In the genomic region with DNA sequence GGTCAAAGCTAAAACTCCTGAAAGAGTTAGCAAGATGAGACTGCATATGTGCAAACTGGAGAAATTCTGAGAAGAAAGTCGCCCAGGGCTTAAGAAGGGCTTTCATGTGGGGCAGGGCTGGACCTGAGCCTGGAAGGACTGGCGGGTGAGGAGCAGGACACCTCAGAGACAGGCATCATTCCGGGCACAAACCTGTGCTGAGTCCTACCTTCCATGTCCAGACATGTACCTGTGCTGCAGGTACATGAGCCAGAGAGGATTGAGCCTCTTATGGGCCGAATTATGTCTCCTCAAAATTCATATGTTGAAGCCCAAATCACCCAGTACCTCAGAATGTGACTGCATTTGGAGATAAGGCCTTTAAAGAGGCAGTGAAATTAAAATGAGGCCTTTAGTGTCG, we compare ENCODE assay signal across 16 cellular contexts.
"Had no signal": no experiment of that assay in that cellular context is flagged by ENCODE, and none has a peak within 500 bp of the region (broad histone marks: within the 10 kb centered on the region; RNA-seq: fewer than 3 reads in every experiment).

No MANE protein-coding gene starts in this region.

- H3K36me3 ChIP-seq: sigmoid colon, spleen, stomach had no signal

- H3K9me3 ChIP-seq: sigmoid colon, spleen, stomach, testis had no signal

- H3K27ac Mint-ChIP-seq: activated naive CD8-positive, alpha-beta T cell treated with anti-CD3 and anti-CD28 coated beads, Interleukin-2, amount 10 ng/mL, durations not matched to agents 7 days and 5 days; activated T-helper 1 cell treated with anti-CD3 and anti-CD28 coated beads, Interleukin-12 subunit alpha, Interleukin-12 subunit beta, Interleukin-2, Interleukin-4 antibody, amounts not matched to agents 30 ng/mL and 10 ng/mL and 1 ng/mL, durations not matched to agents 14 hours and 24 hours and 36 hours; dendritic cell treated with granulocyte-macrophage colony-stimulating factor and Interleukin-4, amounts not matched to agents 40 ng/mL and 50 ng/mL, for 4 days; T-cell had no signal

- H3K9me3 Mint-ChIP-seq: activated naive CD8-positive, alpha-beta T cell treated with anti-CD3 and anti-CD28 coated beads, Interleukin-2, amount 10 ng/mL, durations not matched to agents 7 days and 5 days; activated T-helper 1 cell treated with anti-CD3 and anti-CD28 coated beads, Interleukin-12 subunit alpha, Interleukin-12 subunit beta, Interleukin-2, Interleukin-4 antibody, amounts not matched to agents 30 ng/mL and 10 ng/mL and 1 ng/mL, durations not matched to agents 14 hours and 24 hours and 36 hours; dendritic cell treated with granulocyte-macrophage colony-stimulating factor and Interleukin-4, amounts not matched to agents 40 ng/mL and 50 ng/mL, for 4 days; T-cell had no signal

- H3K4me3 ChIP-seq: sigmoid colon, spleen, stomach, testis had no signal

- H3K27me3 ChIP-seq: sigmoid colon, spleen, stomach, testis had no signal

- H3K36me3 Mint-ChIP-seq: activated naive CD8-positive, alpha-beta T cell treated with anti-CD3 and anti-CD28 coated beads, Interleukin-2, amount 10 ng/mL, durations not matched to agents 7 days and 5 days; brain; T-cell had no signal

- H3K27ac ChIP-seq: sigmoid colon, spleen, testis had no signal

- H3K4me1 ChIP-seq: sigmoid colon, spleen, testis had no signal

- DNase-seq: activated CD4-positive, CD25-positive, alpha-beta regulatory T cell treated with anti-CD3 and anti-CD28 coated beads, Interleukin-2, amount 50 U/mL, for 72 hours; activated naive CD8-positive, alpha-beta T cell treated with anti-CD3 and anti-CD28 coated beads, Interleukin-2, amount 10 ng/mL, durations not matched to agents 7 days and 5 days; effector memory CD4-positive, alpha-beta T cell; erythroblast; hippocampal formation; left ventricle myocardium superior; mesendoderm; sigmoid colon; spleen; stomach; T-cell; T-helper 9 cell; testis had no signal

- H3K4me3 Mint-ChIP-seq: activated naive CD8-positive, alpha-beta T cell treated with anti-CD3 and anti-CD28 coated beads, Interleukin-2, amount 10 ng/mL, durations not matched to agents 7 days and 5 days; activated T-helper 1 cell treated with anti-CD3 and anti-CD28 coated beads, Interleukin-12 subunit alpha, Interleukin-12 subunit beta, Interleukin-2, Interleukin-4 antibody, amounts not matched to agents 30 ng/mL and 10 ng/mL and 1 ng/mL, durations not matched to agents 14 hours and 24 hours and 36 hours; brain; dendritic cell treated with granulocyte-macrophage colony-stimulating factor and Interleukin-4, amounts not matched to agents 40 ng/mL and 50 ng/mL, for 4 days; T-cell had no signal
